In genomic region chr15:90954712-90955671, GRCh38 we compare ENCODE assay signal across 8 cellular contexts. TPM values are rescaled to one million over a fixed set of nuclear protein-coding genes. Genes with fewer than 3 reads are reported as not detected.
DNase-seq lines count a peak whose midpoint lies in the region; ATAC-seq and TF ChIP-seq lines count a peak whose summit lies in the region.

Gene RCCD1, plus strand, starts transcription at chr15:90954884. Its CDS starts 1,851 bp downstream, at chr15:90956735.

- H3K27ac Mint-ChIP-seq in CD4-positive, alpha-beta T cell: peak within 1 kb of the TSS; percentile 88

- CTCF ChIA-PET in CD4-positive, alpha-beta T cell (lab: Charles Lee): interaction anchor here (1.0 to 5.5 kb wide), 6 partner anchors 18 to 78 kb away, joined by 3 to 41 read pairs (median 6); partner anchors contain the start of genes HDDC3, UNC45A and VPS33B
- CTCF ChIA-PET in OCI-LY7 (lab: Charles Lee; ENCODE audit: unreplicated experiment): interaction anchor here (0.7 to 3.9 kb wide), 3 partner anchors 16 to 67 kb away, joined by 3 to 41 read pairs (median 4); partner anchors contain the start of genes HDDC3 and UNC45A

- H3K4me3 ChIP-seq in OCI-LY7 (ENCODE audit: low read depth, low read length, poor library complexity, severe bottlenecking) (peak within 1 kb of the TSS; percentile 71), mucosa of descending colon (peak within 1 kb of the TSS; percentile 65)

- H3K9me3 Mint-ChIP-seq in CD4-positive, alpha-beta T cell: no peaks in the 10 kb centered on the region

- peaks cover 12% of the 10 kb centered on the region for H3K79me2 ChIP-seq in OCI-LY7 (ENCODE audit: insufficient read depth, low read depth, low read length)

- H3K9me2 ChIP-seq in OCI-LY7 (ENCODE audit: insufficient read depth, low read length): no peaks in the 10 kb centered on the region

- peak within 1 kb of the TSS; percentile 87 for H3K27ac ChIP-seq in CD4-positive, alpha-beta T cell (ENCODE audit: low read depth, low read length)
- H3K27ac ChIP-seq in OCI-LY7 (ENCODE audit: low read depth, low read length, poor library complexity, severe bottlenecking): peak within 1 kb of the TSS; percentile 89
- peak within 1 kb of the TSS; percentile 87 for H3K27ac ChIP-seq in epithelial cell of prostate

- peak within 1 kb of the TSS; percentile 99 for H3K4me2 ChIP-seq in OCI-LY7 (ENCODE audit: low read length)

- peaks cover 9% of the 10 kb centered on the region for H3K4me1 Mint-ChIP-seq in CD4-positive, alpha-beta T cell (ENCODE audit: low read depth)

- H3K27me3 Mint-ChIP-seq in CD4-positive, alpha-beta T cell: no peaks in the 10 kb centered on the region

- TF ChIP-seq CTCF in CD4-positive, alpha-beta T cell (IDR thresholded peaks at IDR 0.05): no peak
- TF ChIP-seq CTCF in OCI-LY7 (conservative IDR thresholded peaks at IDR 0.05; ENCODE audit: low read length): no peak
- no peak for TF ChIP-seq CTCF in mucosa of descending colon (IDR thresholded peaks at IDR 0.05)

- DNase-seq in CD4-positive, alpha-beta T cell: peak; percentile 71 to 85 (median 78)
- DNase-seq in HS-27A (ENCODE audit: low read depth) (peak; percentile 95), OCI-LY7 (ENCODE audit: low spot score) (peak; percentile 98), activated T-cell treated with anti-CD3 and anti-CD28 coated beads for 4 hours (peak; percentile 76), epithelial cell of prostate (ENCODE audit: low read depth, low spot score) (no peak), mucosa of descending colon (peak; percentile 95 to 97 (median 96))
- peak; percentile 53 to 74 for DNase-seq in stimulated activated CD8-positive, alpha-beta memory T cell treated with anti-CD3 and anti-CD28 coated beads, Interleukin-4, amount 100 ng/mL, for 1 hour (ENCODE audit: low read depth in 2 of 2, low spot score in 1 of 2)

- H2AFZ ChIP-seq in OCI-LY7 (ENCODE audit: low read length): peak within 1 kb of the TSS; percentile 33; the same call in 1 of the 2 replicates

- H3K9me3 ChIP-seq in CD4-positive, alpha-beta T cell (ENCODE audit: control insufficient read depth, low read length): no peaks in the 10 kb centered on the region
- no peaks in the 10 kb centered on the region for H3K9me3 ChIP-seq in OCI-LY7 (ENCODE audit: low read length)
- no peaks in the 10 kb centered on the region for H3K9me3 ChIP-seq in mucosa of descending colon

- no peaks in the 10 kb centered on the region for H3K27me3 ChIP-seq in CD4-positive, alpha-beta T cell (ENCODE audit: control insufficient read depth, insufficient read depth, low read length)

- no TSS peak for BruUV-seq in OCI-LY7 (replicated peaks; lab: Mats Ljungman, UMichigan)

- no peaks in the 10 kb centered on the region for H4K20me1 ChIP-seq in OCI-LY7 (ENCODE audit: insufficient read depth, low read length)

- peaks cover 18% of the 10 kb centered on the region for H3K4me1 ChIP-seq in OCI-LY7 (ENCODE audit: insufficient read depth, low read length, poor library complexity, severe bottlenecking)
- H3K4me1 ChIP-seq in mucosa of descending colon (ENCODE audit: low read depth): peaks cover 16% of the 10 kb centered on the region

- peaks cover 38% of the 10 kb centered on the region for H3K36me3 Mint-ChIP-seq in CD4-positive, alpha-beta T cell (ENCODE audit: low read depth)

- peak; percentile 92 for ATAC-seq in CD4-positive, alpha-beta T cell (ENCODE audit: poor library complexity)
- ATAC-seq in GM19467 (IDR thresholded peaks at IDR 0.05; ENCODE audit: unreplicated experiment) (peak; percentile 89), mucosa of descending colon (peak; percentile 90)

- intact Hi-C loops in CD4-positive, alpha-beta T cell (cut with DNase I, micrococcal nuclease): loop anchor here (1.0 to 5.0 kb wide), 4 partner anchors 20 to 67 kb away; partner anchors contain the start of genes PRC1 (in 2 of the 2), UNC45A (in 1 of the 2) and VPS33B (in 1 of the 2)
- intact Hi-C loops in OCI-LY7 (cut with micrococcal nuclease; ENCODE audit: unreplicated experiment) (loop anchor here (1.0 to 2.0 kb wide), 2 partner anchors 20 to 40 kb away; partner anchors contain the start of genes PRC1 and UNC45A), mucosa of descending colon (cut with DNase I, micrococcal nuclease) (loop anchor here in 1 of 2 donors (10.0 kb wide), 1 partner anchor 310 kb away; no protein-coding TSS in a partner anchor)

- H3K36me3 ChIP-seq in OCI-LY7 (ENCODE audit: insufficient read depth, low read length): peaks cover 62% of the 10 kb centered on the region
- no peaks in the 10 kb centered on the region for H3K36me3 ChIP-seq in mucosa of descending colon (ENCODE audit: low read depth)

- H3K4me3 Mint-ChIP-seq in CD4-positive, alpha-beta T cell: peak within 1 kb of the TSS; percentile 87

- POLR2A ChIA-PET in CD4-positive, alpha-beta T cell (lab: Charles Lee): interaction anchor here (0.6 to 7.7 kb wide), 12 partner anchors 11 to 1620 kb away, joined by 3 to 126 read pairs (median 3); partner anchors contain the start of genes BLM, HDDC3, MAN2A2 and NGRN
- POLR2A ChIA-PET in OCI-LY7 (lab: Charles Lee): interaction anchor here (0.7 to 6.1 kb wide), 8 partner anchors 12 to 763 kb away, joined by 3 to 58 read pairs (median 4); partner anchors contain the start of genes HDDC3, UNC45A and VPS33B

RNA-seq across cellular contexts. Expression of gene RCCD1, which starts in this region (rescaled TPM):
- total RNA-seq in CD4-positive, alpha-beta T cell: 1 to 10 TPM; 4.5 to 4.8 TPM
- 74.8 and 77.7 TPM in 2 replicates for total RNA-seq in OCI-LY7 (2014; rRNA removed; shearing (Covaris generic))
- total RNA-seq in OCI-LY7 (2022) (84.5 and 96.9 TPM in 2 replicates), mucosa of descending colon (10 to 100 TPM; 18.5 to 21.5 (median 20.7) TPM)
